Comparison of ENCODE assay signal across 24 cellular contexts in the genomic region with DNA sequence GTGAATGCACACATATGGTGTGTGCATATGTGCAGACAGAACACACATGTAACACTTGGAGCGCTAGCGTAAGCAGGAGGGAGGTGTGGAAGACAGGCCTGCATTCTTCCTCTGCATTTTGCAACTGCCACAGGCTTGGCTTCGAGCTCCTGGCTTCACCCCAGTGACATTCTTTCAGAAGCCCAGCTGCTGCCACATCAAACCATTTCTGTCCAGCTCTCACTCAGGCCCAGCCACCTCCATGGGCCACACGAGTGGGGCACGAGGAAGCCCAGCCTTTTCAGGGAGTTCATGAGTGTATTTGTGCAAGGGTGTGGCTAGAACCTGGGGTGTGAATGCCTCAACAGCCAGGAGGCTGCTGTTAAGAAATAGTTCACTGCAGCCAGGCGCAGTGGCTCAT. TPM values are rescaled to one million over a fixed set of nuclear protein-coding genes. Genes with fewer than 3 reads are reported as not detected.
DNase-seq lines count a peak whose midpoint lies in the region; ATAC-seq and TF ChIP-seq lines count a peak whose summit lies in the region.
"Had no signal": no experiment of that assay in that cellular context is flagged by ENCODE, and none has a peak within 500 bp of the region (broad histone marks: within the 10 kb centered on the region; RNA-seq: fewer than 3 reads in every experiment).

No MANE protein-coding gene starts in this region.

- no peak overlapping the region for H3K9ac ChIP-seq in Karpas-422 (ENCODE audit: low read length)

- no peak overlapping the region for H3K27ac Mint-ChIP-seq in activated CD4-positive, alpha-beta memory T cell treated with anti-CD3 and anti-CD28 coated beads for 36 hours
- H3K27ac Mint-ChIP-seq: activated naive CD8-positive, alpha-beta T cell treated with anti-CD3 and anti-CD28 coated beads, Interleukin-2, amount 10 ng/mL, durations not matched to agents 7 days and 5 days; HFFc6 had no signal

- H3K4me1 ChIP-seq in Karpas-422 (ENCODE audit: low read length) (peaks cover 6% of the 10 kb centered on the region), right cardiac atrium (ENCODE audit: control insufficient read depth, insufficient read depth, low read length) (no peaks in the 10 kb centered on the region)

- DNase-seq in Karpas-422 (peak; percentile 11), choroid plexus epithelial cell (ENCODE audit: low read depth) (peak; percentile 52), right cardiac atrium (peak in 2 of 3 donors; percentile 48 to 67), sciatic nerve (ENCODE audit: low spot score) (no peak), DMS114 treated with DMSO at 0.1 percent for 48 hours (lab: John Stamatoyannopoulos, UW; ENCODE audit: unreplicated experiment) (no peak), D341Med (ENCODE audit: low spot score) (no peak), WERI-Rb-1 (no peak)
- no peak for DNase-seq in activated CD4-positive, alpha-beta memory T cell treated with anti-CD3 and anti-CD28 coated beads for 36 hours
- DNase-seq: activated naive CD8-positive, alpha-beta T cell treated with anti-CD3 and anti-CD28 coated beads, Interleukin-2, amount 10 ng/mL, durations not matched to agents 7 days and 5 days; activated T-cell treated with anti-CD3 and anti-CD28 coated beads, Interleukin-2, amount 50 U/mL, for 48 hours; central memory CD4-positive, alpha-beta T cell; effector CD8-positive, alpha-beta T cell; foreskin melanocyte; GF-D8; HFFc6; mesendoderm; MM.1S; NCI-H2081; NCI-H526; stimulated activated CD4-positive, alpha-beta T cell treated with anti-CD3 and anti-CD28 coated beads, Interleukin-4, amount 100 ng/mL, for 24 hours; stimulated activated CD8-positive, alpha-beta memory T cell treated with anti-CD3 and anti-CD28 coated beads, Interleukin-4, amount 100 ng/mL, for 48 hours had no signal

- no peaks in the 10 kb centered on the region for H3K9me2 ChIP-seq in Karpas-422 (replicated peaks; ENCODE audit: insufficient read depth, low read length)

- H3K4me1 Mint-ChIP-seq in activated CD4-positive, alpha-beta memory T cell treated with anti-CD3 and anti-CD28 coated beads for 36 hours (ENCODE audit: low read depth): no peaks in the 10 kb centered on the region
- H3K4me1 Mint-ChIP-seq: activated naive CD8-positive, alpha-beta T cell treated with anti-CD3 and anti-CD28 coated beads, Interleukin-2, amount 10 ng/mL, durations not matched to agents 7 days and 5 days had no signal

- CTCF ChIA-PET in activated CD4-positive, alpha-beta memory T cell treated with anti-CD3 and anti-CD28 coated beads for 36 hours (lab: Charles Lee): no interaction called here

- POLR2A ChIA-PET in activated CD4-positive, alpha-beta memory T cell treated with anti-CD3 and anti-CD28 coated beads for 36 hours (lab: Charles Lee): no interaction called here

- no peak overlapping the region for H2AFZ ChIP-seq in Karpas-422 (ENCODE audit: low read length)

- no peaks in the 10 kb centered on the region for H4K20me1 ChIP-seq in Karpas-422 (ENCODE audit: insufficient read depth, low read depth, low read length)

- no peaks in the 10 kb centered on the region for H3K27me3 ChIP-seq in Karpas-422 (ENCODE audit: low read length)
- no peaks in the 10 kb centered on the region for H3K27me3 ChIP-seq in right cardiac atrium (ENCODE audit: control insufficient read depth, insufficient read depth)
- H3K27me3 ChIP-seq in WERI-Rb-1 (ENCODE audit: insufficient read depth, low read depth, severe bottlenecking): no peaks in the 10 kb centered on the region
- H3K27me3 ChIP-seq: Peyer's patch had no signal

- ATAC-seq in right cardiac atrium: peak; percentile 63 to 75
- ATAC-seq in sciatic nerve: peak; percentile 50

- no peak for TF ChIP-seq CTCF in choroid plexus epithelial cell (conservative IDR thresholded peaks at IDR 0.05; ENCODE audit: low read depth, low read length)
- TF ChIP-seq CTCF in WERI-Rb-1 (IDR thresholded peaks at IDR 0.05; ENCODE audit: low read depth, low read length): no peak

- H3K36me3 Mint-ChIP-seq in activated CD4-positive, alpha-beta memory T cell treated with anti-CD3 and anti-CD28 coated beads for 36 hours: no peaks in the 10 kb centered on the region

- no peak overlapping the region for H3K4me3 Mint-ChIP-seq in activated CD4-positive, alpha-beta memory T cell treated with anti-CD3 and anti-CD28 coated beads for 36 hours
- H3K4me3 Mint-ChIP-seq: activated naive CD8-positive, alpha-beta T cell treated with anti-CD3 and anti-CD28 coated beads, Interleukin-2, amount 10 ng/mL, durations not matched to agents 7 days and 5 days; HFFc6; neural crest cell had no signal

- peaks cover 2% of the 10 kb centered on the region for H3K27me3 Mint-ChIP-seq in activated CD4-positive, alpha-beta memory T cell treated with anti-CD3 and anti-CD28 coated beads for 36 hours
- H3K27me3 Mint-ChIP-seq: activated naive CD8-positive, alpha-beta T cell treated with anti-CD3 and anti-CD28 coated beads, Interleukin-2, amount 10 ng/mL, durations not matched to agents 7 days and 5 days had no signal

- no peaks in the 10 kb centered on the region for H3K79me2 ChIP-seq in Karpas-422 (ENCODE audit: low read length)

- H3K9me3 Mint-ChIP-seq in activated CD4-positive, alpha-beta memory T cell treated with anti-CD3 and anti-CD28 coated beads for 36 hours: no peaks in the 10 kb centered on the region
- H3K9me3 Mint-ChIP-seq: activated naive CD8-positive, alpha-beta T cell treated with anti-CD3 and anti-CD28 coated beads, Interleukin-2, amount 10 ng/mL, durations not matched to agents 7 days and 5 days; HFFc6; neural crest cell had no signal

- H3K36me3 ChIP-seq in Karpas-422 (ENCODE audit: insufficient read depth, low read length): no peaks in the 10 kb centered on the region
- no peaks in the 10 kb centered on the region for H3K36me3 ChIP-seq in WERI-Rb-1
- H3K36me3 ChIP-seq: Peyer's patch, thoracic aorta had no signal

- 59% methylated on average over 6 of the region's 6 CpGs for WGBS in right cardiac atrium

- H3K4me3 ChIP-seq in Karpas-422 (ENCODE audit: low read length): no peak overlapping the region
- no peak overlapping the region for H3K4me3 ChIP-seq in choroid plexus epithelial cell (ENCODE audit: low read depth, low read length)
- no peak overlapping the region for H3K4me3 ChIP-seq in right cardiac atrium (ENCODE audit: low read length)
- H3K4me3 ChIP-seq in WERI-Rb-1 (ENCODE audit: low read depth, low read length): no peak overlapping the region
- H3K4me3 ChIP-seq: Peyer's patch, thoracic aorta had no signal

- intact Hi-C loops in right cardiac atrium (cut with DNase I): no loop called here
- intact Hi-C loops in sciatic nerve (cut with DNase I): no loop called here
- intact Hi-C loops in activated CD4-positive, alpha-beta memory T cell treated with anti-CD3 and anti-CD28 coated beads for 36 hours (cut with micrococcal nuclease): no loop called here

- H3K27ac ChIP-seq in Karpas-422 (ENCODE audit: low read length) (no peak overlapping the region), right cardiac atrium (ENCODE audit: low read length) (no peak overlapping the region), WERI-Rb-1 (no peak overlapping the region)
- H3K27ac ChIP-seq: thoracic aorta had no signal

- no peaks in the 10 kb centered on the region for H3K9me3 ChIP-seq in Karpas-422 (ENCODE audit: low read length)
- H3K9me3 ChIP-seq in right cardiac atrium (ENCODE audit: control insufficient read depth, low read length): no peaks in the 10 kb centered on the region
- H3K9me3 ChIP-seq in WERI-Rb-1 (ENCODE audit: severe bottlenecking): peaks cover 4% of the 10 kb centered on the region
- H3K9me3 ChIP-seq: Peyer's patch, thoracic aorta had no signal

- no peak overlapping the region for H3K4me2 ChIP-seq in Karpas-422 (ENCODE audit: low read depth, low read length, poor library complexity, severe bottlenecking)

RNA-seq across cellular contexts. Expression of a gene that starts 18.8 kb away (rescaled TPM):
- total RNA-seq in Karpas-422 (2014; rRNA removed; shearing (Covaris generic); ENCODE audit: low replicate concordance): 23.7 and 39.5 TPM in 2 replicates
- total RNA-seq in right cardiac atrium (100 to 1,000 TPM; 439 to 581 (median 506) TPM), sciatic nerve (147 TPM)
- polyA plus RNA-seq in right cardiac atrium: 397 TPM
- total RNA-seq in activated CD4-positive, alpha-beta memory T cell treated with anti-CD3 and anti-CD28 coated beads for 36 hours: 10 to 100 TPM; 48.0 to 49.5 TPM

RNA-seq across cellular contexts. Expression of a gene that starts 35.8 kb away (rescaled TPM):
- total RNA-seq in Karpas-422 (2014; rRNA removed; shearing (Covaris generic); ENCODE audit: low replicate concordance): 0.07 TPM in 1 of 2 replicates, not detected in the other
- 100 to 1,000 TPM; 153 to 183 (median 168) TPM for total RNA-seq in right cardiac atrium
- polyA plus RNA-seq in right cardiac atrium: 86.9 TPM
- 720 TPM for total RNA-seq in sciatic nerve
- 1 to 10 TPM; 1.1 TPM for total RNA-seq in activated CD4-positive, alpha-beta memory T cell treated with anti-CD3 and anti-CD28 coated beads for 36 hours

RNA-seq across cellular contexts. Expression of a gene that starts 48.6 kb away (rescaled TPM):
- 22.7 and 27.6 TPM in 2 replicates for total RNA-seq in Karpas-422 (2014; rRNA removed; shearing (Covaris generic); ENCODE audit: low replicate concordance)
- total RNA-seq in right cardiac atrium: 10 to 100 TPM; 28.1 to 38.8 (median 33.3) TPM
- 13.6 TPM for polyA plus RNA-seq in right cardiac atrium
- 28.9 TPM for total RNA-seq in sciatic nerve
- 10 to 100 TPM; 63.3 to 65.4 TPM for total RNA-seq in activated CD4-positive, alpha-beta memory T cell treated with anti-CD3 and anti-CD28 coated beads for 36 hours

RNA-seq across cellular contexts. Expression of a gene that starts 57.9 kb away (rescaled TPM):
- not detected in 2 replicates for total RNA-seq in Karpas-422 (2014; rRNA removed; shearing (Covaris generic); ENCODE audit: low replicate concordance)
- total RNA-seq in right cardiac atrium: 1 to 10 TPM in 2 of 4 donors, under 1 TPM in 2; 0.76 to 1.3 (median 1.0) TPM
- polyA plus RNA-seq in right cardiac atrium: 0.57 TPM
- 16.7 TPM for total RNA-seq in sciatic nerve
- not detected for total RNA-seq in activated CD4-positive, alpha-beta memory T cell treated with anti-CD3 and anti-CD28 coated beads for 36 hours

Comparison
In these comparisons a context has a peak if more than half of its experiments do, and no peak if none do; other contexts are left out.
1. DNase-seq: peak in Karpas-422 (single experiment), choroid plexus epithelial cell (single experiment) and right cardiac atrium (2 of 3); none in sciatic nerve (single experiment), DMS114 treated with DMSO at 0.1 percent for 48 hours (single experiment), activated CD4-positive, alpha-beta memory T cell treated with anti-CD3 and anti-CD28 coated beads for 36 hours (single experiment), D341Med (single experiment) and WERI-Rb-1 (single experiment).
2. RNA of a gene that starts 35.8 kb away (total RNA-seq): 720 TPM in sciatic nerve (single experiment) and 153 to 183 TPM in right cardiac atrium; 1.1 TPM in activated CD4-positive, alpha-beta memory T cell treated with anti-CD3 and anti-CD28 coated beads for 36 hours and 0.07 TPM in Karpas-422; every median in the first group is over 10 times any median in the second.